In the genomic region with DNA sequence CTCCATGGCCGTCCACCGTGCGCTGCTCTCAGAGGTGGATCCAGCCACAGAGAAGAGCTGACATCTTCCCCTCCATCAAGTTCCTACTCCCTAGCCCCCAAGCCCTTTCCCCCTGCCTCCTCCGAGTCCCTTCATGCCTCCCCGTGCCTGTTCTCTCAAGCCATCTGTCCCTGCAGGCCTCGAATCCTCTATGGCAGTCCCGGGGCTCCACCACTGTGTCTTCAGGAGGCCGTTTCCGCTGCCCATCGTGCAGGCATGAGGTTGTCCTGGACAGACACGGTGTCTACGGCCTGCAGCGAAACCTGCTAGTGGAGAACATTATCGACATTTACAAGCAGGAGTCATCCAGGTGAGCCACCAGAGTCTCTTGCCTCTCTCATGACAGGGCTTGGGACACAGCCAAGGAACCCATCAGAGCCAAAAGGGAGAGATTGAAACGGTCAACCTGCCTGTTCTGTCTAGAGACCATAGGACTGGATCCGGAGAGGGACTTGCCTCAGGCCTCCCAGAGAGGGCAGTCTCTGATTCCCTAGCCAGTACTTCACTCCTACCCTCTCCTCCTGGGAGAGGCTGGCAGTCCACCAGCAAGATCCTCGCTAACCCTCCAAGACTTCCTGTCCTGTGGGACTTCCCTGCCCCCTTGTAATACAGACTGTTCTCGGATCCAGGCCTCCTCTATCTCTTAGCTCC, we compare ENCODE assay signal across 1 cellular context.
TF ChIP-seq lines count a peak whose summit lies in the region.

No MANE protein-coding gene starts in this region.

TF ChIP-seq in K562, 482 proteins besides CTCF, POLR2A, EP300 and RAD21:
- TF ChIP-seq, protein P1, sequence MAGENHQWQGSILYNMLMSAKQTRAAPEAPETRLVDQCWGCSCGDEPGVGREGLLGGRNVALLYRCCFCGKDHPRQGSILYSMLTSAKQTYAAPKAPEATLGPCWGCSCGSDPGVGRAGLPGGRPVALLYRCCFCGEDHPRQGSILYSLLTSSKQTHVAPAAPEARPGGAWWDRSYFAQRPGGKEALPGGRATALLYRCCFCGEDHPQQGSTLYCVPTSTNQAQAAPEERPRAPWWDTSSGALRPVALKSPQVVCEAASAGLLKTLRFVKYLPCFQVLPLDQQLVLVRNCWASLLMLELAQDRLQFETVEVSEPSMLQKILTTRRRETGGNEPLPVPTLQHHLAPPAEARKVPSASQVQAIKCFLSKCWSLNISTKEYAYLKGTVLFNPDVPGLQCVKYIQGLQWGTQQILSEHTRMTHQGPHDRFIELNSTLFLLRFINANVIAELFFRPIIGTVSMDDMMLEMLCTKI (IDR thresholded peaks at IDR 0.05; ENCODE audit: partially characterized antibody), result no peak
- TF ChIP-seq ZNF668 (CRISPR knock-in tag; IDR thresholded peaks at IDR 0.05) (no peak), ZNF830 (CRISPR knock-in tag; IDR thresholded peaks at IDR 0.05) (no peak), MTA3 (IDR thresholded peaks at IDR 0.05; ENCODE audit: borderline replicate concordance) (no peak), ZNF785 (CRISPR knock-in tag; IDR thresholded peaks at IDR 0.05) (no peak), ZNF717 (CRISPR knock-in tag; IDR thresholded peaks at IDR 0.05) (no peak), CBX3 (IDR thresholded peaks at IDR 0.05; ENCODE audit: borderline replicate concordance in 1 of 2, low read length in 2 of 2) (no peak)
- TF ChIP-seq, protein P2, sequence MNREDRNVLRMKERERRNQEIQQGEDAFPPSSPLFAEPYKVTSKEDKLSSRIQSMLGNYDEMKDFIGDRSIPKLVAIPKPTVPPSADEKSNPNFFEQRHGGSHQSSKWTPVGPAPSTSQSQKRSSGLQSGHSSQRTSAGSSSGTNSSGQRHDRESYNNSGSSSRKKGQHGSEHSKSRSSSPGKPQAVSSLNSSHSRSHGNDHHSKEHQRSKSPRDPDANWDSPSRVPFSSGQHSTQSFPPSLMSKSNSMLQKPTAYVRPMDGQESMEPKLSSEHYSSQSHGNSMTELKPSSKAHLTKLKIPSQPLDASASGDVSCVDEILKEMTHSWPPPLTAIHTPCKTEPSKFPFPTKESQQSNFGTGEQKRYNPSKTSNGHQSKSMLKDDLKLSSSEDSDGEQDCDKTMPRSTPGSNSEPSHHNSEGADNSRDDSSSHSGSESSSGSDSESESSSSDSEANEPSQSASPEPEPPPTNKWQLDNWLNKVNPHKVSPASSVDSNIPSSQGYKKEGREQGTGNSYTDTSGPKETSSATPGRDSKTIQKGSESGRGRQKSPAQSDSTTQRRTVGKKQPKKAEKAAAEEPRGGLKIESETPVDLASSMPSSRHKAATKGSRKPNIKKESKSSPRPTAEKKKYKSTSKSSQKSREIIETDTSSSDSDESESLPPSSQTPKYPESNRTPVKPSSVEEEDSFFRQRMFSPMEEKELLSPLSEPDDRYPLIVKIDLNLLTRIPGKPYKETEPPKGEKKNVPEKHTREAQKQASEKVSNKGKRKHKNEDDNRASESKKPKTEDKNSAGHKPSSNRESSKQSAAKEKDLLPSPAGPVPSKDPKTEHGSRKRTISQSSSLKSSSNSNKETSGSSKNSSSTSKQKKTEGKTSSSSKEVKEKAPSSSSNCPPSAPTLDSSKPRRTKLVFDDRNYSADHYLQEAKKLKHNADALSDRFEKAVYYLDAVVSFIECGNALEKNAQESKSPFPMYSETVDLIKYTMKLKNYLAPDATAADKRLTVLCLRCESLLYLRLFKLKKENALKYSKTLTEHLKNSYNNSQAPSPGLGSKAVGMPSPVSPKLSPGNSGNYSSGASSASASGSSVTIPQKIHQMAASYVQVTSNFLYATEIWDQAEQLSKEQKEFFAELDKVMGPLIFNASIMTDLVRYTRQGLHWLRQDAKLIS (CRISPR knock-in tag; IDR thresholded peaks at IDR 0.05), result no peak
- TF ChIP-seq, protein P3, sequence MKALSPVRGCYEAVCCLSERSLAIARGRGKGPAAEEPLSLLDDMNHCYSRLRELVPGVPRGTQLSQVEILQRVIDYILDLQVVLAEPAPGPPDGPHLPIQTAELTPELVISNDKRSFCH (CRISPR knock-in tag; IDR thresholded peaks at IDR 0.05), result no peak
- TF ChIP-seq, protein P3 (tag; IDR thresholded peaks at IDR 0.05), result no peak
- TF ChIP-seq, protein P4, sequence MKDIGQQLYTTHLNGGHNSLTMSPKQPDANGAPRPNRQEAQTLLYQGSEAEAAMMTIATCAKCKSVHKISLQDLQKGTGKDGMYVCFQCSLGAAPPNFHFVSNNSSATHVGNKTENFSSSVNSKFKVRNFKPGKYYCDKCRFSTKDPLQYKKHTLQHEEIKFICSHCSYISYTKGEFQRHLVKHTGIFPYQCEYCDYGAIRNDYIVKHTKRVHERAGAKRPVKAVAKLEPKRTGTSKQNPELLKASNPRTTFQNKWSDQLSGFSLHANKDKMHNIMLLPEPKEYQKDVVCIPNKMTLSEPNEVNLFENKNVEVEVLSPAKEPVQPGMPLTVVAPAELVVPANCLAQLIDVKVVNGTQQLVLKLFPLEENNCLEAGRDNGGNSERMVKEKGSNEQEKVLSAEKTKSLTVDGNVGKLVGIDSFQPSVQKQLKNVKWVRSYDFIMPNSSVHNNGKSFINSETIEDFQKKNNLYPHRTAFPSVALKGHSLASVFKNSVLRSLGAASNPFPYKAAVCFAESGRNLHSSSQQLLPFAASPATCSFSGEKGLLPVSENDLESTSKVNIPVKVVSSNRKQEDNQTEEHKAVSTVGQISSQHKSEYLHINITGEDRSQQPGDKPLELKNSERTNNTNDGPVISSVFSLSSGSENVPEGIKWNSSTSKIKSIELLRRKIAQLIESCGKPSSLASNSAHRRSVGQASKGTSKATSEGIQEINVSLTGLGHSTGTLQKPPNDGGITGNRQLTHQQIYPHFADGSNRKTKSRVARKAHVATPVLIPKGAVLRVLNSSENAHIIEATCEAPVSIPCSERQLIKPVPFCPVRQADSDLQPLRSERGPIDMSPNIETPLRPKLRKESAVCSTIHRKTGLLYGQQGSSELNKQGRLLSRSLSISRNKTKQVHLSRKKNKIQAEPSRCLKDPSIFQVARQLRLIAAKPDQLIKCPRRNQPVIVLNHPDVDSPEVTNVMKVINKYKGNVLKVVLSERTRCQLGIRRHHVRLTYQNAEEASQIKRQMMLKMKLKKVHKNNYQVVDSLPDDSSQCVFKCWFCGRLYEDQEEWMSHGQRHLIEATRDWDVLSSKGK (CRISPR knock-in tag; IDR thresholded peaks at IDR 0.05), result no peak
